In genomic region chr1:52032785-52033131, GRCh38 we compare ENCODE assay signal across 8 cellular contexts. TPM values are rescaled to one million over a fixed set of nuclear protein-coding genes. Genes with fewer than 3 reads are reported as not detected.
DNase-seq lines count a peak whose midpoint lies in the region; ATAC-seq and TF ChIP-seq lines count a peak whose summit lies in the region.

No MANE protein-coding gene starts in this region.

- POLR2A ChIA-PET in A673 (lab: Charles Lee; ENCODE audit: low non-redundant PET): no interaction called here
- POLR2A ChIA-PET in GM10248 (lab: Yijun Ruan, JAX): no interaction called here

- intact Hi-C loops in A673 (cut with micrococcal nuclease; ENCODE audit: unreplicated experiment) (no loop called here), mucosa of descending colon (cut with DNase I, micrococcal nuclease) (no loop called here)

- no peak for TF ChIP-seq POLR2A in tibial nerve (IDR thresholded peaks at IDR 0.05)

- no peaks in the 10 kb centered on the region for H3K27me3 ChIP-seq in A673 (replicated peaks; ENCODE audit: insufficient read depth, low read depth, low read length, poor library complexity)
- no peaks in the 10 kb centered on the region for H3K27me3 ChIP-seq in tibial nerve

- peak overlapping the region; percentile 81 for H3K4me3 ChIP-seq in A673 (ENCODE audit: low read depth, low read length, poor library complexity, severe bottlenecking)
- H3K4me3 ChIP-seq in mucosa of descending colon: peak overlapping the region; percentile 67
- peak overlapping the region; percentile 66 to 95 (median 86) for H3K4me3 ChIP-seq in tibial nerve

- peaks cover 27% of the 10 kb centered on the region for H3K36me3 Mint-ChIP-seq in T-helper 2 cell treated with Interferon-gamma antibody and Interleukin-4, amounts not matched to agents 5 μg/mL and 100 μg/mL, for 36 hours (ENCODE audit: low read depth)

- H3K4me3 Mint-ChIP-seq in T-helper 2 cell treated with Interferon-gamma antibody and Interleukin-4, amounts not matched to agents 5 μg/mL and 100 μg/mL, for 36 hours: peak overlapping the region; percentile 90

- H3K4me1 Mint-ChIP-seq in T-helper 2 cell treated with Interferon-gamma antibody and Interleukin-4, amounts not matched to agents 5 μg/mL and 100 μg/mL, for 36 hours (ENCODE audit: low read depth): peaks cover 27% of the 10 kb centered on the region

- no peaks in the 10 kb centered on the region for H3K9me3 Mint-ChIP-seq in T-helper 2 cell treated with Interferon-gamma antibody and Interleukin-4, amounts not matched to agents 5 μg/mL and 100 μg/mL, for 36 hours

- no peaks in the 10 kb centered on the region for H3K27me3 Mint-ChIP-seq in T-helper 2 cell treated with Interferon-gamma antibody and Interleukin-4, amounts not matched to agents 5 μg/mL and 100 μg/mL, for 36 hours (ENCODE audit: low read depth)

- BruUV-seq in A673 (replicated peaks; lab: Mats Ljungman, UMichigan): no TSS peak

- H3K36me3 ChIP-seq in A673 (ENCODE audit: insufficient read depth, low read length, poor library complexity, severe bottlenecking): no peaks in the 10 kb centered on the region
- no peaks in the 10 kb centered on the region for H3K36me3 ChIP-seq in mucosa of descending colon (ENCODE audit: low read depth)
- peaks cover 0 to 25% (median 3%) of the 10 kb centered on the region in 3 donors for H3K36me3 ChIP-seq in tibial nerve

- peak overlapping the region; percentile 92 for H3K27ac Mint-ChIP-seq in T-helper 2 cell treated with Interferon-gamma antibody and Interleukin-4, amounts not matched to agents 5 μg/mL and 100 μg/mL, for 36 hours

- TF ChIP-seq CTCF in A673 (conservative IDR thresholded peaks at IDR 0.05; ENCODE audit: low read depth, low read length): no peak
- no peak for TF ChIP-seq CTCF in GM10248 (IDR thresholded peaks at IDR 0.05; ENCODE audit: control extremely low read depth, extremely low read depth, low read depth, missing control alignments)
- TF ChIP-seq CTCF in mucosa of descending colon (IDR thresholded peaks at IDR 0.05): no peak
- TF ChIP-seq CTCF in tibial nerve (IDR thresholded peaks at IDR 0.05): no peak

- no peaks in the 10 kb centered on the region for H3K9me3 ChIP-seq in A673 (ENCODE audit: low read depth, low read length, poor library complexity, severe bottlenecking)
- no peaks in the 10 kb centered on the region for H3K9me3 ChIP-seq in mucosa of descending colon
- no peaks in the 10 kb centered on the region for H3K9me3 ChIP-seq in tibial nerve

- CTCF ChIA-PET in A673 (lab: Charles Lee) (no interaction called here), GM10248 (lab: Yijun Ruan, JAX) (interaction anchor here (1.0 to 1.3 kb wide), 2 partner anchors 13 to 136 kb away, joined by 3 to 4 read pairs; no protein-coding TSS in a partner anchor)

- peak; percentile 20 for DNase-seq in A673 (ENCODE audit: low spot score)
- peak; percentile 38 for DNase-seq in GM10248 (ENCODE audit: extremely low spot score)
- peak; percentile 14 for DNase-seq in T-helper 2 cell treated with Interferon-gamma antibody and Interleukin-4, amounts not matched to agents 5 μg/mL and 100 μg/mL, for 36 hours (ENCODE audit: low spot score)
- DNase-seq in epidermal melanocyte (ENCODE audit: insufficient read length, low spot score): peak; percentile 18
- DNase-seq in mucosa of descending colon: peak; percentile 53 to 73 (median 70)
- peak in 1 of 2 donors; percentile 10 for DNase-seq in tibial nerve (ENCODE audit: low spot score in 2 of 2)

- H3K27ac ChIP-seq in A673 (ENCODE audit: low read depth, low read length, poor library complexity, severe bottlenecking) (peak overlapping the region; percentile 84), tibial nerve (peak overlapping the region; percentile 79 to 89 (median 86))

- no peak for TF ChIP-seq EP300 in tibial nerve (IDR thresholded peaks at IDR 0.05)

- H3K4me1 ChIP-seq in A673 (ENCODE audit: insufficient read depth, low read length, poor library complexity, severe bottlenecking) (peaks cover 17% of the 10 kb centered on the region), mucosa of descending colon (ENCODE audit: low read depth) (peaks cover 36% of the 10 kb centered on the region), tibial nerve (peaks cover 0 to 39% (median 16%) of the 10 kb centered on the region in 4 donors)

- peak; percentile 43 for ATAC-seq in HG03354 (IDR thresholded peaks at IDR 0.05; ENCODE audit: poor library complexity, severe bottlenecking, unreplicated experiment)
- peak; percentile 73 for ATAC-seq in mucosa of descending colon
- no peak for ATAC-seq in GM21528 (IDR thresholded peaks at IDR 0.05; ENCODE audit: low FRiP score, unreplicated experiment)

- WGBS in tibial nerve, 2 donors: 8 to 9% methylated on average over 21 to 22 of the region's 24 CpGs

RNA-seq across cellular contexts. Expression of gene KTI12, which starts 0.9 kb away (rescaled TPM):
- total RNA-seq in A673 (2021) (12.4 and 17.1 TPM in 2 replicates), mucosa of descending colon (1 to 10 TPM; 4.3 to 6.7 (median 5.4) TPM), tibial nerve (10 to 100 TPM in 2 of 4 donors, 1 to 10 TPM in 2; 9.4 to 21.4 (median 10.7) TPM)

RNA-seq across cellular contexts. Expression of gene TXNDC12, which starts 22.2 kb away (rescaled TPM):
- total RNA-seq in A673 (2021) (56.0 and 70.1 TPM in 2 replicates), mucosa of descending colon (10 to 100 TPM; 32.8 to 60.1 (median 53.8) TPM), tibial nerve (10 to 100 TPM; 32.7 to 65.6 (median 37.4) TPM)

RNA-seq across cellular contexts. Expression of gene BTF3L4, which starts 23.3 kb away (rescaled TPM):
- total RNA-seq in A673 (2021) (84.4 and 87.0 TPM in 2 replicates), mucosa of descending colon (10 to 100 TPM; 22.4 to 27.7 (median 26.4) TPM), tibial nerve (10 to 100 TPM; 30.6 to 46.5 (median 37.5) TPM)

RNA-seq across cellular contexts. Expression of gene RAB3B, which starts 42.3 kb away (rescaled TPM):
- total RNA-seq in A673 (2021) (25.5 and 27.2 TPM in 2 replicates), mucosa of descending colon (1 to 10 TPM; 3.5 to 5.6 (median 3.6) TPM), tibial nerve (under 1 TPM in 2 of 4 donors, not detected in 2; under 0.01 to 0.39 TPM)
